In genomic region chr17:76337413-76337777, GRCh38 we compare ENCODE assay signal across 1 cellular context.
TF ChIP-seq lines count a peak whose summit lies in the region.

No MANE protein-coding gene starts in this region.

TF ChIP-seq in GM23338, 12 proteins besides CTCF, POLR2A, EP300 and RAD21:
- TF ChIP-seq, protein P1, sequence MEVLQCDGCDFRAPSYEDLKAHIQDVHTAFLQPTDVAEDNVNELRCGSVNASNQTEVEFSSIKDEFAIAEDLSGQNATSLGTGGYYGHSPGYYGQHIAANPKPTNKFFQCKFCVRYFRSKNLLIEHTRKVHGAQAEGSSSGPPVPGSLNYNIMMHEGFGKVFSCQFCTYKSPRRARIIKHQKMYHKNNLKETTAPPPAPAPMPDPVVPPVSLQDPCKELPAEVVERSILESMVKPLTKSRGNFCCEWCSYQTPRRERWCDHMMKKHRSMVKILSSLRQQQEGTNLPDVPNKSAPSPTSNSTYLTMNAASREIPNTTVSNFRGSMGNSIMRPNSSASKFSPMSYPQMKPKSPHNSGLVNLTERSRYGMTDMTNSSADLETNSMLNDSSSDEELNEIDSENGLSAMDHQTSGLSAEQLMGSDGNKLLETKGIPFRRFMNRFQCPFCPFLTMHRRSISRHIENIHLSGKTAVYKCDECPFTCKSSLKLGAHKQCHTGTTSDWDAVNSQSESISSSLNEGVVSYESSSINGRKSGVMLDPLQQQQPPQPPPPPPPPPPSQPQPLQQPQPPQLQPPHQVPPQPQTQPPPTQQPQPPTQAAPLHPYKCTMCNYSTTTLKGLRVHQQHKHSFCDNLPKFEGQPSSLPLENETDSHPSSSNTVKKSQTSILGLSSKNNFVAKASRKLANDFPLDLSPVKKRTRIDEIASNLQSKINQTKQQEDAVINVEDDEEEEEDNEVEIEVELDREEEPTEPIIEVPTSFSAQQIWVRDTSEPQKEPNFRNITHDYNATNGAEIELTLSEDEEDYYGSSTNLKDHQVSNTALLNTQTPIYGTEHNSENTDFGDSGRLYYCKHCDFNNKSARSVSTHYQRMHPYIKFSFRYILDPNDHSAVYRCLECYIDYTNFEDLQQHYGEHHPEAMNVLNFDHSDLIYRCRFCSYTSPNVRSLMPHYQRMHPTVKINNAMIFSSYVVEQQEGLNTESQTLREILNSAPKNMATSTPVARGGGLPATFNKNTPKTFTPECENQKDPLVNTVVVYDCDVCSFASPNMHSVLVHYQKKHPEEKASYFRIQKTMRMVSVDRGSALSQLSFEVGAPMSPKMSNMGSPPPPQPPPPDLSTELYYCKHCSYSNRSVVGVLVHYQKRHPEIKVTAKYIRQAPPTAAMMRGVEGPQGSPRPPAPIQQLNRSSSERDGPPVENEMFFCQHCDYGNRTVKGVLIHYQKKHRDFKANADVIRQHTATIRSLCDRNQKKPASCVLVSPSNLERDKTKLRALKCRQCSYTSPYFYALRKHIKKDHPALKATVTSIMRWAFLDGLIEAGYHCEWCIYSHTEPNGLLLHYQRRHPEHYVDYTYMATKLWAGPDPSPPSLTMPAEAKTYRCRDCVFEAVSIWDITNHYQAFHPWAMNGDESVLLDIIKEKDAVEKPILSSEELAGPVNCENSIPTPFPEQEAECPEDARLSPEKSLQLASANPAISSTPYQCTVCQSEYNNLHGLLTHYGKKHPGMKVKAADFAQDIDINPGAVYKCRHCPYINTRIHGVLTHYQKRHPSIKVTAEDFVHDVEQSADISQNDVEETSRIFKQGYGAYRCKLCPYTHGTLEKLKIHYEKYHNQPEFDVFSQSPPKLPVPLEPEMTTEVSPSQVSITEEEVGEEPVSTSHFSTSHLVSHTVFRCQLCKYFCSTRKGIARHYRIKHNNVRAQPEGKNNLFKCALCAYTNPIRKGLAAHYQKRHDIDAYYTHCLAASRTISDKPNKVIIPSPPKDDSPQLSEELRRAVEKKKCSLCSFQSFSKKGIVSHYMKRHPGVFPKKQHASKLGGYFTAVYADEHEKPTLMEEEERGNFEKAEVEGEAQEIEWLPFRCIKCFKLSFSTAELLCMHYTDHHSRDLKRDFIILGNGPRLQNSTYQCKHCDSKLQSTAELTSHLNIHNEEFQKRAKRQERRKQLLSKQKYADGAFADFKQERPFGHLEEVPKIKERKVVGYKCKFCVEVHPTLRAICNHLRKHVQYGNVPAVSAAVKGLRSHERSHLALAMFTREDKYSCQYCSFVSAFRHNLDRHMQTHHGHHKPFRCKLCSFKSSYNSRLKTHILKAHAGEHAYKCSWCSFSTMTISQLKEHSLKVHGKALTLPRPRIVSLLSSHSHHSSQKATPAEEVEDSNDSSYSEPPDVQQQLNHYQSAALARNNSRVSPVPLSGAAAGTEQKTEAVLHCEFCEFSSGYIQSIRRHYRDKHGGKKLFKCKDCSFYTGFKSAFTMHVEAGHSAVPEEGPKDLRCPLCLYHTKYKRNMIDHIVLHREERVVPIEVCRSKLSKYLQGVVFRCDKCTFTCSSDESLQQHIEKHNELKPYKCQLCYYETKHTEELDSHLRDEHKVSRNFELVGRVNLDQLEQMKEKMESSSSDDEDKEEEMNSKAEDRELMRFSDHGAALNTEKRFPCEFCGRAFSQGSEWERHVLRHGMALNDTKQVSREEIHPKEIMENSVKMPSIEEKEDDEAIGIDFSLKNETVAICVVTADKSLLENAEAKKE (CRISPR knock-in tag; IDR thresholded peaks at IDR 0.05) = no peak
- TF ChIP-seq POLR2AphosphoS5 (IDR thresholded peaks at IDR 0.05; ENCODE audit: low read depth) = no peak
- TF ChIP-seq JUNB (IDR thresholded peaks at IDR 0.05; ENCODE audit: unreplicated experiment) = no peak
- no peak for TF ChIP-seq CREB1 (CRISPR knock-in tag; IDR thresholded peaks at IDR 0.05; ENCODE audit: low read depth)
- TF ChIP-seq, protein P2, sequence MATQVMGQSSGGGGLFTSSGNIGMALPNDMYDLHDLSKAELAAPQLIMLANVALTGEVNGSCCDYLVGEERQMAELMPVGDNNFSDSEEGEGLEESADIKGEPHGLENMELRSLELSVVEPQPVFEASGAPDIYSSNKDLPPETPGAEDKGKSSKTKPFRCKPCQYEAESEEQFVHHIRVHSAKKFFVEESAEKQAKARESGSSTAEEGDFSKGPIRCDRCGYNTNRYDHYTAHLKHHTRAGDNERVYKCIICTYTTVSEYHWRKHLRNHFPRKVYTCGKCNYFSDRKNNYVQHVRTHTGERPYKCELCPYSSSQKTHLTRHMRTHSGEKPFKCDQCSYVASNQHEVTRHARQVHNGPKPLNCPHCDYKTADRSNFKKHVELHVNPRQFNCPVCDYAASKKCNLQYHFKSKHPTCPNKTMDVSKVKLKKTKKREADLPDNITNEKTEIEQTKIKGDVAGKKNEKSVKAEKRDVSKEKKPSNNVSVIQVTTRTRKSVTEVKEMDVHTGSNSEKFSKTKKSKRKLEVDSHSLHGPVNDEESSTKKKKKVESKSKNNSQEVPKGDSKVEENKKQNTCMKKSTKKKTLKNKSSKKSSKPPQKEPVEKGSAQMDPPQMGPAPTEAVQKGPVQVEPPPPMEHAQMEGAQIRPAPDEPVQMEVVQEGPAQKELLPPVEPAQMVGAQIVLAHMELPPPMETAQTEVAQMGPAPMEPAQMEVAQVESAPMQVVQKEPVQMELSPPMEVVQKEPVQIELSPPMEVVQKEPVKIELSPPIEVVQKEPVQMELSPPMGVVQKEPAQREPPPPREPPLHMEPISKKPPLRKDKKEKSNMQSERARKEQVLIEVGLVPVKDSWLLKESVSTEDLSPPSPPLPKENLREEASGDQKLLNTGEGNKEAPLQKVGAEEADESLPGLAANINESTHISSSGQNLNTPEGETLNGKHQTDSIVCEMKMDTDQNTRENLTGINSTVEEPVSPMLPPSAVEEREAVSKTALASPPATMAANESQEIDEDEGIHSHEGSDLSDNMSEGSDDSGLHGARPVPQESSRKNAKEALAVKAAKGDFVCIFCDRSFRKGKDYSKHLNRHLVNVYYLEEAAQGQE (IDR thresholded peaks at IDR 0.05; ENCODE audit: unreplicated experiment) = no peak
- TF ChIP-seq NANOG (IDR thresholded peaks at IDR 0.05; ENCODE audit: borderline replicate concordance) = no peak
- no peak for TF ChIP-seq EZH2phosphoT487 (IDR thresholded peaks at IDR 0.05; ENCODE audit: unreplicated experiment)
- TF ChIP-seq ETS1 (IDR thresholded peaks at IDR 0.05) = no peak
- TF ChIP-seq STAT1 (IDR thresholded peaks at IDR 0.05; ENCODE audit: unreplicated experiment) = no peak
- TF ChIP-seq ZNF331 (CRISPR knock-in tag; IDR thresholded peaks at IDR 0.05; ENCODE audit: low read depth) = no peak
